In genomic region chr16:75593825-75594820, GRCh38 we compare ENCODE assay signal across 1 cellular context.
TF ChIP-seq lines count a peak whose summit lies in the region.

No MANE protein-coding gene starts in this region.

TF ChIP-seq in endothelial cell of umbilical vein, 7 proteins besides CTCF, POLR2A, EP300 and RAD21:
- TF ChIP-seq EZH2 (IDR thresholded peaks at IDR 0.05; ENCODE audit: borderline replicate concordance, low read depth, low read length, severe bottlenecking) (no peak), JUN (IDR thresholded peaks at IDR 0.05; ENCODE audit: borderline replicate concordance, insufficient read depth, insufficient read length, low read depth) (peak; percentile 13)
